ENCODE assay signal across 8 cellular contexts in the genomic region with DNA sequence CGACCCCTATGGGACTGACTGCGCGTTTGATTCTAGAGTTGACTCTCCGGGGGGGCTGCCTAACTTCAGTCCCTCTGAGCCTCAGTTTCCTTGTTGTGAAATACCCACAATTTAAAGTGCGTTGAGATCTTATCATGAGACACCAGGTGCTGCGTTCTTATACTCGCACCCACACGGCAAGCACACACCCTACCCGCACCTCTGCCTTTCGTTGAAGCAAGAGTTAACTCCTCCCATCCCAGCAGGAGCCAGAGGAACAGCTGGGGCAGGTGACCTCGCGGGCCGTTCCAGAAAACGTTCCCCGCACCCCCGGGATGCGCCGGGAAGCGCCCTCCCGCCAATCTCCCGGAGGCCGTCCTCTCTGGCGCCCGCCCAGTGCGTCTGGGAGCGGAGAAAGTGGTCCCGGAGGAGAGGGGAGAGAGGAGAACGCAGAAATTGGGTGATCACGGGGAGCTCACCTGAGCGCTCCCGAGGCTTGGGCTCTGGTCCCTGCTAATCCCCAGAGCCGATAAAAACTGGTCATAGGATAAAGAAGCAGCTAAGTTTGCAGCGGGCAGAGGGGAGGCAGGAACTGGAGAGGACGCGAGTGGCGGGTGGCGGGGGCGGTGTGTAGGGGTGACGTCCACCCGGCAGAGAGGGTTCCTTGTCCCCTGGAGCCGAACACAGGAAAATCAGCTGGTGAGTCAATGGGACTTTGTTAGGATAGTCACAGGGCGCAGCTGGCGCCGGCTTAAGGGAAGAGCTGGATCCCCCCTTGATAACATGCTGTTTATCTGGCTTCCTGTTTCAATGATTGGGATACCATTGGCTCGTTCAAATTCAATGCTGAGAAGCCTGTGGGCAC. TPM values are rescaled to one million over a fixed set of nuclear protein-coding genes. Genes with fewer than 3 reads are reported as not detected.
A peak's percentile ranks its signal among the peaks of the same experiment; 100 is the strongest.
DNase-seq lines count a peak whose midpoint lies in the region; ATAC-seq, FAIRE-seq and TF ChIP-seq lines count a peak whose summit lies in the region.

No MANE protein-coding gene starts in this region.

- peaks cover 49% of the 10 kb centered on the region for H3K27me3 Mint-ChIP-seq in activated B cell treated with CpG ODN at 0.5 μM for 24 hours
- peaks cover 91% of the 10 kb centered on the region for H3K27me3 Mint-ChIP-seq in nephron progenitor cell (ENCODE audit: low read depth, poor library complexity)

- H3K27ac Mint-ChIP-seq in activated B cell treated with CpG ODN at 0.5 μM for 24 hours (no peak overlapping the region), nephron progenitor cell (no peak overlapping the region)

- DNase-seq in D721Med (ENCODE audit: insufficient read length, low spot score) (peak; percentile 61), NCI-H146 treated with DMSO at 0.1 percent for 48 hours (lab: John Stamatoyannopoulos, UW; ENCODE audit: unreplicated experiment) (peak; percentile 81), activated B cell treated with CpG ODN at 0.5 μM for 24 hours (no peak), nephron progenitor cell (peak; percentile 45), amniotic stem cell (lab: John Stamatoyannopoulos, UW) (no peak)
- no peak for DNase-seq in central memory CD4-positive, alpha-beta T cell

- CTCF ChIA-PET in activated B cell treated with CpG ODN at 0.5 μM for 24 hours (lab: Charles Lee) = interaction anchor here (2.3 kb wide), 1 partner anchor 10 kb away, joined by 8 read pairs; no protein-coding TSS in a partner anchor

- H3K4me1 Mint-ChIP-seq in activated B cell treated with CpG ODN at 0.5 μM for 24 hours = peaks cover 28% of the 10 kb centered on the region
- peaks cover 45% of the 10 kb centered on the region for H3K4me1 Mint-ChIP-seq in nephron progenitor cell

- ATAC-seq in activated B cell treated with CpG ODN at 0.5 μM for 24 hours (ENCODE audit: low read depth) = no peak
- ATAC-seq in gastroesophageal sphincter = peak; percentile 22
- no peak for ATAC-seq in activated CD4-positive, CD25-positive, alpha-beta regulatory T cell treated with anti-CD3 and anti-CD28 coated beads, Interleukin-2, amount 50 U/mL, for 24 hours

- FAIRE-seq in D721Med (lab: Jason Lieb, UNC) = no peak

- peaks cover 3% of the 10 kb centered on the region for H3K27me3 ChIP-seq in gastroesophageal sphincter

- intact Hi-C loops in activated B cell treated with CpG ODN at 0.5 μM for 24 hours (cut with micrococcal nuclease) = no loop called here

- peaks cover 0 to 80% (median 34%) of the 10 kb centered on the region in 3 donors for H3K4me1 ChIP-seq in gastroesophageal sphincter

- 0 to 3% methylated on average over 3 to 21 of the region's 45 CpGs for WGBS in gastroesophageal sphincter (ENCODE audit: low coverage in 1 of 2), 2 donors

- peak overlapping the region in 3 of 4 donors; percentile 83 to 89 (median 87) for H3K27ac ChIP-seq in gastroesophageal sphincter

- H3K4me3 ChIP-seq in gastroesophageal sphincter = peak overlapping the region; percentile 62 to 74

- H3K9me3 Mint-ChIP-seq in activated B cell treated with CpG ODN at 0.5 μM for 24 hours (peaks cover 2% of the 10 kb centered on the region), nephron progenitor cell (no peaks in the 10 kb centered on the region)

- POLR2A ChIA-PET in activated B cell treated with CpG ODN at 0.5 μM for 24 hours (lab: Charles Lee) = no interaction called here

- H3K36me3 Mint-ChIP-seq in activated B cell treated with CpG ODN at 0.5 μM for 24 hours (ENCODE audit: low read depth) = no peaks in the 10 kb centered on the region
- no peaks in the 10 kb centered on the region for H3K36me3 Mint-ChIP-seq in nephron progenitor cell (ENCODE audit: low read depth)

- TF ChIP-seq CTCF in D721Med (IDR thresholded peaks at IDR 0.05; ENCODE audit: insufficient read depth, missing control alignments) (no peak), activated B cell treated with CpG ODN at 0.5 μM for 24 hours (IDR thresholded peaks at IDR 0.05) (no peak), gastroesophageal sphincter (IDR thresholded peaks at IDR 0.05) (no peak), nephron progenitor cell (IDR thresholded peaks at IDR 0.05) (no peak)

- TF ChIP-seq EP300 in gastroesophageal sphincter (IDR thresholded peaks at IDR 0.05) = no peak

- no peaks in the 10 kb centered on the region for H3K36me3 ChIP-seq in gastroesophageal sphincter

- H3K4me3 Mint-ChIP-seq in activated B cell treated with CpG ODN at 0.5 μM for 24 hours (peak overlapping the region; percentile 79), nephron progenitor cell (peak overlapping the region; percentile 83)

- no peaks in the 10 kb centered on the region for H3K9me3 ChIP-seq in gastroesophageal sphincter

- TF ChIP-seq POLR2A in gastroesophageal sphincter (IDR thresholded peaks at IDR 0.05) = no peak

RNA-seq across cellular contexts. Expression of a gene that starts 0.9 kb away (rescaled TPM):
- total RNA-seq in activated B cell treated with CpG ODN at 0.5 μM for 24 hours (2.0 and 2.3 TPM in 2 replicates), gastroesophageal sphincter (10 to 100 TPM; 11.4 to 35.8 (median 18.0) TPM)

RNA-seq across cellular contexts. Expression of a gene that starts 32.9 kb away (rescaled TPM):
- 29.0 and 29.5 TPM in 2 replicates for total RNA-seq in activated B cell treated with CpG ODN at 0.5 μM for 24 hours
- total RNA-seq in gastroesophageal sphincter = 1,000 to 10,000 TPM; 4,484 to 9,179 (median 5,319) TPM

Comparison
In these comparisons a context has a peak if more than half of its experiments do, and no peak if none do; other contexts are left out.
1. DNase-seq: peak in D721Med (single experiment), NCI-H146 treated with DMSO at 0.1 percent for 48 hours (single experiment) and nephron progenitor cell (single experiment); none in activated B cell treated with CpG ODN at 0.5 μM for 24 hours (single experiment), amniotic stem cell (single experiment) and central memory CD4-positive, alpha-beta T cell (single experiment).
2. RNA of a gene that starts 32.9 kb away (total RNA-seq): 4,484 to 9,179 TPM in gastroesophageal sphincter; 29.0 to 29.5 TPM in activated B cell treated with CpG ODN at 0.5 μM for 24 hours; every median in the first group is over 100 times any median in the second.